29 cellular contexts compared by ENCODE assay signal in genomic region chr21:46020581-46020980, GRCh38.
"Had no signal": no experiment of that assay in that cellular context is flagged by ENCODE, and none has a peak within 500 bp of the region (broad histone marks: within the 10 kb centered on the region; RNA-seq: fewer than 3 reads in every experiment).

No MANE protein-coding gene starts in this region.

- H3K27ac Mint-ChIP-seq: activated CD4-positive, alpha-beta memory T cell treated with anti-CD3 and anti-CD28 coated beads for 36 hours; activated CD4-positive, alpha-beta T cell treated with anti-CD3 and anti-CD28 coated beads, Interleukin-2, amount 10 ng/mL, durations not matched to agents 24 days and 14 days; activated naive CD8-positive, alpha-beta T cell; activated naive CD8-positive, alpha-beta T cell treated with anti-CD3 and anti-CD28 coated beads, Interleukin-2, amount 50 U/mL, for 24 hours; activated T-helper 2 cell treated with anti-CD3 and anti-CD28 coated beads, Interferon-gamma antibody, Interleukin-2, Interleukin-4, amounts not matched to agents 10 μg/mL and 5 μg/mL and 100 μg/mL, durations not matched to agents 14 hours and 24 hours and 36 hours; T-helper 1 cell treated with Interleukin-12 subunit alpha and Interleukin-12 subunit beta and Interleukin-4 antibody, amounts not matched to agents 30 μg/mL and 1 μg/mL, for 36 hours; T-helper 2 cell treated with Interferon-gamma antibody and Interleukin-4, amounts not matched to agents 5 μg/mL and 100 μg/mL, for 36 hours had no signal

- DNase-seq: activated CD4-positive, alpha-beta memory T cell treated with anti-CD3 and anti-CD28 coated beads for 36 hours; activated CD4-positive, alpha-beta T cell treated with anti-CD3 and anti-CD28 coated beads, Interleukin-2, amount 10 ng/mL, durations not matched to agents 24 days and 14 days; activated CD8-positive, alpha-beta memory T cell treated with anti-CD3 and anti-CD28 coated beads, Interleukin-2, amount 50 U/mL, for 4 hours; activated gamma-delta T cell; activated naive CD4-positive, alpha-beta T cell treated with Interleukin-2 at 50 U/mL for 16 hours; activated naive CD8-positive, alpha-beta T cell treated with anti-CD3 and anti-CD28 coated beads, Interleukin-2, amount 50 U/mL, for 24 hours; anterior cingulate cortex; brain microvascular endothelial cell; central memory CD4-positive, alpha-beta T cell; Karpas-422; KBM-7; NCI-H1105; NCI-H1417 treated with DMSO at 0.1 percent for 48 hours; NCI-H187 treated with DMSO at 0.1 percent for 48 hours; NCI-H2081; NCI-H2171 treated with DMSO at 0.1 percent for 48 hours; NCI-H226; NCI-H524 treated with DMSO at 0.1 percent for 48 hours; PC-3; Peyer's patch; RPMI8226; SHP77 treated with DMSO at 0.1 percent for 48 hours; SK-N-SH had no signal

- H3K4me1 ChIP-seq: Peyer's patch, SJSA1 had no signal

- H3K27ac ChIP-seq: brain microvascular endothelial cell, SJSA1 had no signal

- H3K9me3 Mint-ChIP-seq: activated CD4-positive, alpha-beta memory T cell treated with anti-CD3 and anti-CD28 coated beads for 36 hours; activated CD4-positive, alpha-beta T cell treated with anti-CD3 and anti-CD28 coated beads, Interleukin-2, amount 10 ng/mL, durations not matched to agents 24 days and 14 days; activated naive CD8-positive, alpha-beta T cell treated with anti-CD3 and anti-CD28 coated beads, Interleukin-2, amount 50 U/mL, for 24 hours; activated T-helper 2 cell treated with anti-CD3 and anti-CD28 coated beads, Interferon-gamma antibody, Interleukin-2, Interleukin-4, amounts not matched to agents 10 μg/mL and 5 μg/mL and 100 μg/mL, durations not matched to agents 14 hours and 24 hours and 36 hours; T-helper 1 cell treated with Interleukin-12 subunit alpha and Interleukin-12 subunit beta and Interleukin-4 antibody, amounts not matched to agents 30 μg/mL and 1 μg/mL, for 36 hours; T-helper 2 cell treated with Interferon-gamma antibody and Interleukin-4, amounts not matched to agents 5 μg/mL and 100 μg/mL, for 36 hours had no signal

- FAIRE-seq: TTC549 had no signal

- H3K9ac ChIP-seq: SK-N-SH had no signal

- H3K4me3 Mint-ChIP-seq: activated CD4-positive, alpha-beta memory T cell treated with anti-CD3 and anti-CD28 coated beads for 36 hours; activated CD4-positive, alpha-beta T cell treated with anti-CD3 and anti-CD28 coated beads, Interleukin-2, amount 10 ng/mL, durations not matched to agents 24 days and 14 days; activated naive CD8-positive, alpha-beta T cell; activated naive CD8-positive, alpha-beta T cell treated with anti-CD3 and anti-CD28 coated beads, Interleukin-2, amount 50 U/mL, for 24 hours; T-helper 1 cell treated with Interleukin-12 subunit alpha and Interleukin-12 subunit beta and Interleukin-4 antibody, amounts not matched to agents 30 μg/mL and 1 μg/mL, for 36 hours; T-helper 2 cell treated with Interferon-gamma antibody and Interleukin-4, amounts not matched to agents 5 μg/mL and 100 μg/mL, for 36 hours had no signal

- H3K4me3 ChIP-seq: Peyer's patch, SJSA1 had no signal

- H3K36me3 Mint-ChIP-seq: activated CD4-positive, alpha-beta memory T cell treated with anti-CD3 and anti-CD28 coated beads for 36 hours had no signal

- H3K4me1 Mint-ChIP-seq: activated CD4-positive, alpha-beta T cell treated with anti-CD3 and anti-CD28 coated beads, Interleukin-2, amount 10 ng/mL, durations not matched to agents 24 days and 14 days had no signal

- H3K27me3 ChIP-seq: brain microvascular endothelial cell, Peyer's patch had no signal

- H3K36me3 ChIP-seq: brain microvascular endothelial cell, Peyer's patch, SJSA1 had no signal
